Comparison of ENCODE assay signal across 16 cellular contexts in the genomic region with DNA sequence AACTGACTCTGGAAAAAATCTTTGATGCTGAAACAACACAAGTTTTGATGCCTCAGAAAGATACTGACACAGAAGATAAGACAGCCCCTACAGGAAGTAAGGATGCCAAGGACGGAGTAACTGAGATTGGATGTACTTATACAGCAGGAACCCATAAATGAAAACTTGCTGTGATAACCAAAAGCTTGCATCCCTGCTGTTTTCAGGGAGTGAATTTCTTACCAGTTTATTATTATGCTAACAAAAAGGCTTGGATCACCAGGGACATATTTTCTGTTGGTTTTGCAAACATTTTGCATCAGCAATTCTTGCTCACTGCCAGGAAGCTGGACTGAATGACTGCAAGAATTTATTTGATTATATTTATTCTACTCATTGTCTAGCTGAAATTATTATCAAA.
A peak's percentile ranks its signal among the peaks of the same experiment; 100 is the strongest.
DNase-seq lines count a peak whose midpoint lies in the region; ATAC-seq, FAIRE-seq and TF ChIP-seq lines count a peak whose summit lies in the region.
"Had no signal": no experiment of that assay in that cellular context is flagged by ENCODE, and none has a peak within 500 bp of the region (broad histone marks: within the 10 kb centered on the region; RNA-seq: fewer than 3 reads in every experiment).

No MANE protein-coding gene starts in this region.

- H2AFZ ChIP-seq in astrocyte (ENCODE audit: low read depth, low read length), result no peak overlapping the region
- H2AFZ ChIP-seq: GM23248 had no signal

- H3K79me2 ChIP-seq in astrocyte (ENCODE audit: insufficient read depth, low read length), result no peaks in the 10 kb centered on the region

- H3K4me2 ChIP-seq in astrocyte (ENCODE audit: low read length), result no peak overlapping the region

- H3K4me1 Mint-ChIP-seq in HFFc6 (ENCODE audit: low read depth) (peaks cover 2% of the 10 kb centered on the region), astrocyte (ENCODE audit: low read depth, unreplicated experiment) (no peaks in the 10 kb centered on the region)
- no peaks in the 10 kb centered on the region for H3K4me1 Mint-ChIP-seq in activated CD8-positive, alpha-beta T cell treated with anti-CD3 and anti-CD28 coated beads for 36 hours (ENCODE audit: low read depth)
- H3K4me1 Mint-ChIP-seq: B cell had no signal

- H3K27me3 Mint-ChIP-seq in HFFc6 (ENCODE audit: insufficient read depth) (peaks cover 5% of the 10 kb centered on the region; the same call in 1 of the 2 replicates), astrocyte (ENCODE audit: low read depth, unreplicated experiment) (no peaks in the 10 kb centered on the region)
- H3K27me3 Mint-ChIP-seq in activated CD8-positive, alpha-beta T cell treated with anti-CD3 and anti-CD28 coated beads for 36 hours, result no peaks in the 10 kb centered on the region
- H3K27me3 Mint-ChIP-seq: B cell had no signal

- H3K9me3 Mint-ChIP-seq in HFFc6 (no peaks in the 10 kb centered on the region), astrocyte (ENCODE audit: unreplicated experiment) (no peaks in the 10 kb centered on the region)
- H3K9me3 Mint-ChIP-seq in activated CD8-positive, alpha-beta T cell treated with anti-CD3 and anti-CD28 coated beads for 36 hours, result peaks cover 10% of the 10 kb centered on the region

- H3K4me3 Mint-ChIP-seq in HFFc6 (no peak overlapping the region), astrocyte (ENCODE audit: unreplicated experiment) (no peak overlapping the region)
- no peak overlapping the region for H3K4me3 Mint-ChIP-seq in activated CD8-positive, alpha-beta T cell treated with anti-CD3 and anti-CD28 coated beads for 36 hours
- H3K4me3 Mint-ChIP-seq: B cell; CD8-positive, alpha-beta T cell had no signal

- FAIRE-seq in astrocyte (lab: Jason Lieb, UNC) (peak; percentile 56), RCC 7860 (lab: Jason Lieb, UNC) (no peak)
- FAIRE-seq: A204.1 had no signal

- CTCF ChIA-PET in activated CD8-positive, alpha-beta T cell treated with anti-CD3 and anti-CD28 coated beads for 36 hours (lab: Charles Lee), result no interaction called here

- no peaks in the 10 kb centered on the region for H3K9me3 ChIP-seq in astrocyte (ENCODE audit: insufficient read depth, low read depth, low read length)
- H3K9me3 ChIP-seq: HAP-1 had no signal

- no peak for ATAC-seq in activated CD8-positive, alpha-beta T cell treated with anti-CD3 and anti-CD28 coated beads for 36 hours
- ATAC-seq: CD8-positive, alpha-beta T cell; GM12878 had no signal

- H3K4me3 ChIP-seq in astrocyte (ENCODE audit: insufficient read depth, low read depth, low read length), result no peak overlapping the region
- H3K4me3 ChIP-seq: BLaER1 treated with 17β-estradiol and CSF1 and Interleukin-3, amounts not matched to agents 10 nM and 100 nM; GM12878; GM23248; HAP-1 had no signal

- H3K27ac Mint-ChIP-seq in HFFc6 (peak overlapping the region; percentile 54), astrocyte (ENCODE audit: unreplicated experiment) (no peak overlapping the region)
- H3K27ac Mint-ChIP-seq in activated CD8-positive, alpha-beta T cell treated with anti-CD3 and anti-CD28 coated beads for 36 hours, result no peak overlapping the region
- H3K27ac Mint-ChIP-seq: B cell; CD8-positive, alpha-beta T cell had no signal

- TF ChIP-seq CTCF in HFFc6 (IDR thresholded peaks at IDR 0.05), result no peak
- TF ChIP-seq CTCF in astrocyte (IDR thresholded peaks at IDR 0.05; ENCODE audit: insufficient read depth, low read depth, low read length), result no peak
- no peak for TF ChIP-seq CTCF in activated CD8-positive, alpha-beta T cell treated with anti-CD3 and anti-CD28 coated beads for 36 hours (IDR thresholded peaks at IDR 0.05)

- DNase-seq in HFFc6 (no peak), astrocyte (ENCODE audit: low read depth) (no peak), fibroblast of peridontal ligament (ENCODE audit: extremely low read depth) (peak; percentile 18), Kasumi-1 (lab: John Stamatoyannopoulos, UW) (no peak), RCC 7860 (ENCODE audit: low spot score) (no peak)
- DNase-seq in activated CD8-positive, alpha-beta T cell treated with anti-CD3 and anti-CD28 coated beads for 36 hours, result no peak
- DNase-seq: Calu3; CD8-positive, alpha-beta T cell; DND-41; EL; GM23248 had no signal

- H3K36me3 Mint-ChIP-seq in HFFc6 (ENCODE audit: low read depth) (peaks cover 80% of the 10 kb centered on the region), astrocyte (ENCODE audit: low read depth, unreplicated experiment) (peaks cover 18% of the 10 kb centered on the region)
- H3K36me3 Mint-ChIP-seq in activated CD8-positive, alpha-beta T cell treated with anti-CD3 and anti-CD28 coated beads for 36 hours (ENCODE audit: low read depth), result no peaks in the 10 kb centered on the region
- H3K36me3 Mint-ChIP-seq: CD8-positive, alpha-beta T cell had no signal

- H3K27ac ChIP-seq in astrocyte (ENCODE audit: low read depth, low read length), result no peak overlapping the region
- H3K27ac ChIP-seq: BLaER1 treated with 17β-estradiol and CSF1 and Interleukin-3, amounts not matched to agents 10 nM and 100 nM; GM23248 had no signal

- intact Hi-C loops in activated CD8-positive, alpha-beta T cell treated with anti-CD3 and anti-CD28 coated beads for 36 hours (cut with micrococcal nuclease), result no loop called here

- no peaks in the 10 kb centered on the region for H4K20me1 ChIP-seq in astrocyte (ENCODE audit: insufficient read depth, low read length)
- H4K20me1 ChIP-seq: BLaER1 treated with 17β-estradiol and CSF1 and Interleukin-3, amounts not matched to agents 10 nM and 100 nM had no signal

- no peak overlapping the region for H3K9ac ChIP-seq in astrocyte (ENCODE audit: low read length)
- H3K9ac ChIP-seq: BLaER1 treated with 17β-estradiol and CSF1 and Interleukin-3, amounts not matched to agents 10 nM and 100 nM; GM23248 had no signal

- H3K27me3 ChIP-seq in astrocyte (ENCODE audit: insufficient read depth, low read length), result no peaks in the 10 kb centered on the region
- H3K27me3 ChIP-seq: BLaER1 treated with 17β-estradiol and CSF1 and Interleukin-3, amounts not matched to agents 10 nM and 100 nM had no signal

- no peaks in the 10 kb centered on the region for H3K4me1 ChIP-seq in astrocyte (ENCODE audit: insufficient read depth, low read length)
- H3K4me1 ChIP-seq: HAP-1 had no signal

- peaks cover 8% of the 10 kb centered on the region for H3K36me3 ChIP-seq in astrocyte (ENCODE audit: insufficient read depth, low read length)
- H3K36me3 ChIP-seq: BLaER1 treated with 17β-estradiol and CSF1 and Interleukin-3, amounts not matched to agents 10 nM and 100 nM; HAP-1 had no signal

- POLR2A ChIA-PET in activated CD8-positive, alpha-beta T cell treated with anti-CD3 and anti-CD28 coated beads for 36 hours (lab: Charles Lee), result no interaction called here
